In genomic region chr3:157239082-157239704, GRCh38 we compare ENCODE assay signal across 8 cellular contexts.
A peak's percentile ranks its signal among the peaks of the same experiment; 100 is the strongest.
DNase-seq lines count a peak whose midpoint lies in the region; ATAC-seq and TF ChIP-seq lines count a peak whose summit lies in the region.

No MANE protein-coding gene starts in this region.

- POLR2A ChIA-PET in CD8-positive, alpha-beta T cell (lab: Charles Lee) = no interaction called here

- CTCF ChIA-PET in CD8-positive, alpha-beta T cell (lab: Charles Lee) = interaction anchor here (1.2 to 2.3 kb wide), 2 partner anchors 9 to 64 kb away, joined by 4 to 10 read pairs; no protein-coding TSS in a partner anchor

- peak; percentile 100 for ATAC-seq in CD8-positive, alpha-beta T cell
- ATAC-seq in GM19324 (IDR thresholded peaks at IDR 0.05; ENCODE audit: low FRiP score, unreplicated experiment) (peak; percentile 96), HG03342 (IDR thresholded peaks at IDR 0.05; ENCODE audit: unreplicated experiment) (peak; percentile 100), esophagus mucosa (peak; percentile 89)

- no peak overlapping the region for H3K27ac ChIP-seq in CD8-positive, alpha-beta T cell (ENCODE audit: low read depth, low read length)
- no peak overlapping the region for H3K27ac ChIP-seq in stomach

- intact Hi-C loops in CD8-positive, alpha-beta T cell (cut with DNase I, micrococcal nuclease) = loop anchor here (1.0 to 5.0 kb wide), 9 partner anchors 62 to 1089 kb away; partner anchors contain the start of gene CCNL1 (in 2 of the 2)
- intact Hi-C loops in stomach (cut with DNase I; ENCODE audit: low total_unique reads) = no loop called here

- no peak overlapping the region for H3K27ac Mint-ChIP-seq in CD8-positive, alpha-beta T cell
- H3K27ac Mint-ChIP-seq in nephron progenitor cell = no peak overlapping the region

- no peaks in the 10 kb centered on the region for H3K4me1 ChIP-seq in CD8-positive, alpha-beta T cell (ENCODE audit: insufficient read depth, low read length)
- H3K4me1 ChIP-seq in stomach = peaks cover 0 to 18% (median 11%) of the 10 kb centered on the region in 4 donors

- TF ChIP-seq POLR2A in stomach (IDR thresholded peaks at IDR 0.05) = no peak

- H3K36me3 ChIP-seq in CD8-positive, alpha-beta T cell (ENCODE audit: insufficient read depth, low read length) = no peaks in the 10 kb centered on the region
- H3K36me3 ChIP-seq in stomach = no peaks in the 10 kb centered on the region

- no peak for TF ChIP-seq EP300 in stomach (IDR thresholded peaks at IDR 0.05)

- H3K4me3 Mint-ChIP-seq in CD8-positive, alpha-beta T cell = no peak overlapping the region
- no peak overlapping the region for H3K4me3 Mint-ChIP-seq in nephron progenitor cell

- TF ChIP-seq CTCF in CD8-positive, alpha-beta T cell (IDR thresholded peaks at IDR 0.05) = peak; percentile 73
- TF ChIP-seq CTCF in nephron progenitor cell (IDR thresholded peaks at IDR 0.05) = peak; percentile 81
- peak in 5 of 7 experiments; percentile 17 to 60 (median 50) for TF ChIP-seq CTCF in stomach (IDR thresholded peaks at IDR 0.05)

- H3K27me3 ChIP-seq in CD8-positive, alpha-beta T cell (ENCODE audit: insufficient read depth, low read length) = no peaks in the 10 kb centered on the region
- H3K27me3 ChIP-seq in stomach = no peaks in the 10 kb centered on the region

- no peaks in the 10 kb centered on the region for H3K9me3 Mint-ChIP-seq in CD8-positive, alpha-beta T cell
- H3K9me3 Mint-ChIP-seq in nephron progenitor cell = no peaks in the 10 kb centered on the region

- H3K36me3 Mint-ChIP-seq in CD8-positive, alpha-beta T cell = no peaks in the 10 kb centered on the region
- no peaks in the 10 kb centered on the region for H3K36me3 Mint-ChIP-seq in nephron progenitor cell (ENCODE audit: low read depth)

- no peak overlapping the region for H3K4me3 ChIP-seq in CD8-positive, alpha-beta T cell (ENCODE audit: low read depth, low read length)
- H3K4me3 ChIP-seq in stomach = no peak overlapping the region

- H3K4me1 Mint-ChIP-seq in CD8-positive, alpha-beta T cell (ENCODE audit: low read depth) = peaks cover 4% of the 10 kb centered on the region
- no peaks in the 10 kb centered on the region for H3K4me1 Mint-ChIP-seq in nephron progenitor cell

- whole genome bisulfite sequencing in stomach, 5 donors = 28 to 33% (median 30%) methylated on average over 5 of the region's 5 CpGs

- H3K9me3 ChIP-seq in CD8-positive, alpha-beta T cell (ENCODE audit: low read length) = no peaks in the 10 kb centered on the region
- H3K9me3 ChIP-seq in stomach = no peaks in the 10 kb centered on the region

- peak; percentile 49 to 80 (median 72) for DNase-seq in CD8-positive, alpha-beta T cell
- DNase-seq in NCI-H82 treated with DMSO at 0.1 percent for 48 hours (lab: John Stamatoyannopoulos, UW; ENCODE audit: unreplicated experiment) (peak; percentile 41), nephron progenitor cell (peak; percentile 76), stomach (peak; percentile 69)
- peak; percentile 54 for DNase-seq in activated CD8-positive, alpha-beta memory T cell treated with anti-CD3 and anti-CD28 coated beads, Interleukin-2, amount 50 U/mL, for 24 hours (ENCODE audit: extremely low read depth)

- no peaks in the 10 kb centered on the region for H3K27me3 Mint-ChIP-seq in CD8-positive, alpha-beta T cell (ENCODE audit: low read depth)
- no peaks in the 10 kb centered on the region for H3K27me3 Mint-ChIP-seq in nephron progenitor cell (ENCODE audit: low read depth, poor library complexity)
